In the genomic region with DNA sequence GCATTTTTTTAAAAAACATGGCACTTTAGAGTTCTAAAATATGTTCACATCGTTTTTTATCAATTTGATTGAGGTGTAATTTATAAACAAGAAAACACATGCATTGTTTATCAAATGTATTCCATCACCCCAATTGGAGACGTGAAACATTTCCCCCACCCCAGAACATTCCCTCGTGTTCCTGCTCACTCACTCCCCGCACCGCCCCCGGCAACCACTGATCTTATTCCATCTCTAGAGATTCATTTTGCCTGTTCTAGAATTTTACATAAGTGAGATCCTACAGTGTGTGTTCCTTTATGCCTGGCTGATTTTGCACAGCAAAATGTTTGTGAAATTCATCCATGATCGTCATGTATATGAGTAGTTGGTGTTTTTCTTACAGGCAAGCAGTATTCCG, we compare ENCODE assay signal across 25 cellular contexts. TPM values are rescaled to one million over a fixed set of nuclear protein-coding genes. Genes with fewer than 3 reads are reported as not detected.
"Had no signal": no experiment of that assay in that cellular context is flagged by ENCODE, and none has a peak within 500 bp of the region (broad histone marks: within the 10 kb centered on the region; RNA-seq: fewer than 3 reads in every experiment).

No MANE protein-coding gene starts in this region.

- H3K4me1 ChIP-seq: colonic mucosa, esophagus squamous epithelium, gastrocnemius medialis, heart right ventricle, left lung, lower lobe of right lung had no signal

- FAIRE-seq: endometrium, islet of Langerhans, keratinocyte had no signal

- H3K4me3 ChIP-seq: colonic mucosa, esophagus squamous epithelium, gastrocnemius medialis, heart right ventricle, left lung, lower lobe of right lung, mucosa of descending colon had no signal

- H3K27me3 ChIP-seq: colonic mucosa had no signal

- DNase-seq: colonic mucosa; cortex of kidney; effector CD8-positive, alpha-beta T cell; effector memory CD8-positive, alpha-beta T cell; endodermal cell; erythroblast; esophagus squamous epithelium; foreskin fibroblast; foreskin melanocyte; gastrocnemius medialis; heart right ventricle; hippocampal formation; left cardiac atrium; left lung; left ventricle myocardium superior; lower lobe of right lung; mesenchymal stem cell; mucosa of descending colon; naive B cell; naive thymus-derived CD8-positive, alpha-beta T cell had no signal

- ATAC-seq: effector memory CD8-positive, alpha-beta T cell; esophagus mucosa; gastrocnemius medialis; heart right ventricle; left cardiac atrium; left ventricle myocardium superior; lower lobe of right lung; mucosa of descending colon; naive thymus-derived CD8-positive, alpha-beta T cell had no signal

- H3K27ac ChIP-seq: colonic mucosa, epithelial cell of prostate, esophagus squamous epithelium, gastrocnemius medialis, heart right ventricle, left lung, lower lobe of right lung had no signal

- H3K36me3 ChIP-seq: colonic mucosa, esophagus squamous epithelium, gastrocnemius medialis, heart right ventricle, left lung, lower lobe of right lung had no signal

- H3K9me3 ChIP-seq: colonic mucosa, esophagus squamous epithelium, gastrocnemius medialis, heart right ventricle, left lung, lower lobe of right lung, mucosa of descending colon had no signal

RNA-seq across cellular contexts. Expression of a gene that starts 50.5 kb away (rescaled TPM):
- polyA plus RNA-seq: naive thymus-derived CD8-positive, alpha-beta T cell had no signal
